ENCODE assay signal across 11 cellular contexts in genomic region chr13:21076265-21076653, GRCh38. TPM values are rescaled to one million over a fixed set of nuclear protein-coding genes. Genes with fewer than 3 reads are reported as not detected.
DNase-seq lines count a peak whose midpoint lies in the region; ATAC-seq, FAIRE-seq and TF ChIP-seq lines count a peak whose summit lies in the region.
"Had no signal": no experiment of that assay in that cellular context is flagged by ENCODE, and none has a peak within 500 bp of the region (broad histone marks: within the 10 kb centered on the region; RNA-seq: fewer than 3 reads in every experiment).

No MANE protein-coding gene starts in this region.

- H3K23me2 ChIP-seq in H1 (ENCODE audit: low read depth, low read length): no peaks in the 10 kb centered on the region; the same call in 1 of the 2 replicates

- H3K9me3 ChIP-seq in BLaER1 (no peaks in the 10 kb centered on the region), HUES64 (ENCODE audit: insufficient read depth, low read depth, low read length) (no peaks in the 10 kb centered on the region), H1 (ENCODE audit: insufficient read depth in 2 of 2, low read depth in 1 of 2, low read length in 1 of 2) (no peaks in the 10 kb centered on the region)
- H3K9me3 ChIP-seq: MG63 had no signal

- H2AFZ ChIP-seq in H1 (ENCODE audit: low read length): no peak overlapping the region

- no peaks in the 10 kb centered on the region for H3K79me2 ChIP-seq in H1 (ENCODE audit: control insufficient read depth in 1 of 2, insufficient read depth in 2 of 2, low read length in 2 of 2)

- H3K27me3 ChIP-seq in BLaER1: no peaks in the 10 kb centered on the region
- H3K27me3 ChIP-seq in HUES64 (ENCODE audit: insufficient read depth, low read length): no peaks in the 10 kb centered on the region
- H3K27me3 ChIP-seq in H1 (replicated peaks in 1 of 4; ENCODE audit: control insufficient read depth in 3 of 4, extremely low read depth in 1 of 4, insufficient read depth in 3 of 4, low read length in 3 of 4): no peaks in the 10 kb centered on the region; a peak in 1 of 7 replicates
- H3K27me3 ChIP-seq: MG63 had no signal

- WGBS in HUES64: 79% methylated on average over 16 of the region's 17 CpGs
- 65% methylated on average over 9 of the region's 17 CpGs; no CpG with 5 or more reads in 1 of the 2 experiments for WGBS in H1 (ENCODE audit: extremely low coverage in 1 of 2, insufficient coverage in 1 of 2, insufficient read length in 1 of 2, insufficient replicate concordance in 2 of 2, low coverage in 1 of 2, low lambda C conversion rate in 2 of 2, missing lambda C conversion rate in 1 of 2), 2 experiments

- H2AK5ac ChIP-seq in H1 (ENCODE audit: low read depth, low read length): no peak overlapping the region

- H4K8ac ChIP-seq in H1 (ENCODE audit: extremely low read depth, insufficient read depth, low read length): no peak overlapping the region; the same call in 1 of the 2 replicates

- H3K9me3 Mint-ChIP-seq in progenitor cell of endocrine pancreas (ENCODE audit: low read depth): no peaks in the 10 kb centered on the region

- H2BK12ac ChIP-seq in H1 (ENCODE audit: low read depth, low read length): no peak overlapping the region

- no peak for TF ChIP-seq EP300 in H1 (IDR thresholded peaks at IDR 0.05; ENCODE audit: borderline replicate concordance in 1 of 2, low read depth in 2 of 2, low read length in 2 of 2)

- H3K4me1 Mint-ChIP-seq in progenitor cell of endocrine pancreas (ENCODE audit: low read depth): peaks cover 5% of the 10 kb centered on the region

- H3K56ac ChIP-seq in H1 (replicated peaks; ENCODE audit: insufficient read length, low read depth, low read length): no peak overlapping the region

- H3K14ac ChIP-seq in H1 (ENCODE audit: insufficient read length): no peak overlapping the region

- no peaks in the 10 kb centered on the region for H3K36me3 Mint-ChIP-seq in progenitor cell of endocrine pancreas (ENCODE audit: insufficient read depth)

- H3K4me1 ChIP-seq in BLaER1 (peaks cover 31% of the 10 kb centered on the region), HUES64 (ENCODE audit: insufficient read depth, low read length) (peaks cover 8% of the 10 kb centered on the region; the same call in 1 of the 2 replicates), H1 (replicated peaks in 1 of 4; ENCODE audit: control insufficient read depth in 3 of 4, insufficient read depth in 4 of 4, low read length in 3 of 4) (peaks cover 3 to 9% (median 5%) of the 10 kb centered on the region in 4 experiments; a peak in 5 of 7 replicates)

- no peaks in the 10 kb centered on the region for H3K36me3 ChIP-seq in BLaER1
- no peaks in the 10 kb centered on the region for H3K36me3 ChIP-seq in HUES64 (ENCODE audit: insufficient read depth, low read length)
- H3K36me3 ChIP-seq in H1 (ENCODE audit: control insufficient read depth in 2 of 4, insufficient read depth in 4 of 4, low read length in 3 of 4): no peaks in the 10 kb centered on the region
- H3K36me3 ChIP-seq: MG63 had no signal

- TF ChIP-seq RAD21 in H1 (IDR thresholded peaks at IDR 0.05 in 1 of 2, conservative IDR thresholded peaks at IDR 0.05 in 1 of 2; ENCODE audit: low read depth in 2 of 2, low read length in 2 of 2): no peak

- H2BK20ac ChIP-seq in H1 (ENCODE audit: low read length): no peak overlapping the region

- TF ChIP-seq CTCF in H1 (IDR thresholded peaks at IDR 0.05; ENCODE audit: control extremely low read depth in 1 of 3, insufficient read depth in 1 of 3, low read depth in 1 of 3, low read length in 3 of 3) (no peak), progenitor cell of endocrine pancreas (IDR thresholded peaks at IDR 0.05; ENCODE audit: unreplicated experiment) (no peak)

- H3K18ac ChIP-seq in H1 (ENCODE audit: extremely low read depth, low read length): no peak overlapping the region

- peak overlapping the region; percentile 46; the same call in 1 of the 2 replicates for H3K4me2 ChIP-seq in BLaER1
- peak overlapping the region; percentile 9 to 83; a peak in 3 of 4 replicates for H3K4me2 ChIP-seq in H1 (ENCODE audit: insufficient read depth in 1 of 2, low read depth in 2 of 2, low read length in 2 of 2)

- H3K9ac ChIP-seq in BLaER1: no peak overlapping the region; the same call in 1 of the 2 replicates
- no peak overlapping the region for H3K9ac ChIP-seq in HUES64 (ENCODE audit: low read depth, low read length)
- H3K9ac ChIP-seq in H1 (replicated peaks in 1 of 4; ENCODE audit: extremely low read depth in 1 of 4, low read depth in 3 of 4, low read length in 3 of 4): no peak overlapping the region

- H3K4ac ChIP-seq in H1 (replicated peaks; ENCODE audit: insufficient read length, low read depth, low read length): no peak overlapping the region

- no peak for FAIRE-seq in H1 (lab: Jason Lieb, UNC)
- FAIRE-seq: TTC549 had no signal

- H2BK15ac ChIP-seq in H1 (ENCODE audit: low read length): no peak overlapping the region

- POLR2A ChIA-PET in H1 (lab: Charles Lee; ENCODE audit: partially characterized antibody): interaction anchor here (1.6 to 6.4 kb wide), 2 partner anchors 15 to 35 kb away, joined by 4 to 45 read pairs; partner anchors contain the start of gene LATS2

- no peaks in the 10 kb centered on the region for H3K79me1 ChIP-seq in H1 (ENCODE audit: low read depth, low read length)

- peak in 1 of 2 experiments; percentile 54 for DNase-seq in H1 (ENCODE audit: low read depth in 1 of 2, low spot score in 2 of 2)
- no peak for DNase-seq in progenitor cell of endocrine pancreas (ENCODE audit: low spot score, unreplicated experiment)
- DNase-seq in GM19238 (ENCODE audit: insufficient read length, low spot score): no peak
- DNase-seq: GOT3, MG63 had no signal

- CTCF ChIA-PET in H1 (lab: Charles Lee; ENCODE audit: partially characterized antibody): no interaction called here

- no peak overlapping the region for H3K27ac ChIP-seq in BLaER1
- no peak overlapping the region for H3K27ac ChIP-seq in HUES64 (ENCODE audit: low read depth, low read length)
- H3K27ac ChIP-seq in H1 (ENCODE audit: low read depth, low read length): no peak overlapping the region

- no peak for ATAC-seq in GM21528 (IDR thresholded peaks at IDR 0.05; ENCODE audit: low FRiP score, unreplicated experiment)
- no peak for ATAC-seq in HG03108 (IDR thresholded peaks at IDR 0.05; ENCODE audit: unreplicated experiment)
- ATAC-seq in GM19397 (IDR thresholded peaks at IDR 0.05; ENCODE audit: unreplicated experiment): no peak

- H2BK120ac ChIP-seq in H1 (replicated peaks; ENCODE audit: low read depth, low read length): no peak overlapping the region

- TF ChIP-seq POLR2A in H1 (IDR thresholded peaks at IDR 0.05; ENCODE audit: control extremely low read depth in 1 of 2, low read depth in 2 of 2, low read length in 2 of 2): no peak

- H3K23ac ChIP-seq in H1 (ENCODE audit: insufficient read length): no peak overlapping the region

- peaks cover 33% of the 10 kb centered on the region for H3K27me3 Mint-ChIP-seq in progenitor cell of endocrine pancreas

- H4K5ac ChIP-seq in H1 (ENCODE audit: insufficient read length, low read depth, low read length): no peak overlapping the region

- no peaks in the 10 kb centered on the region for H4K20me1 ChIP-seq in BLaER1
- no peaks in the 10 kb centered on the region for H4K20me1 ChIP-seq in H1 (replicated peaks in 1 of 2; ENCODE audit: control insufficient read depth in 1 of 2, insufficient read depth in 2 of 2, low read length in 2 of 2)

- H3K4me3 ChIP-seq in BLaER1 (peak overlapping the region; percentile 50), HUES64 (ENCODE audit: low read length) (peak overlapping the region; percentile 32; the same call in 1 of the 2 replicates), H1 (ENCODE audit: extremely low read depth in 1 of 4, insufficient read depth in 2 of 4, low read depth in 3 of 4, low read length in 4 of 4) (peak overlapping the region in 2 of 4 experiments; percentile 43 to 67; a peak in 3 of 8 replicates)
- H3K4me3 ChIP-seq: MG63 had no signal

- H3K4me3 Mint-ChIP-seq in progenitor cell of endocrine pancreas (ENCODE audit: low read depth): peak overlapping the region; percentile 38

- no peak overlapping the region for H4K91ac ChIP-seq in H1 (replicated peaks; ENCODE audit: insufficient read length, low read length)

- no peak overlapping the region for H3K27ac Mint-ChIP-seq in progenitor cell of endocrine pancreas

- no peak overlapping the region for H2BK5ac ChIP-seq in H1 (ENCODE audit: low read depth, low read length)

TF ChIP-seq in H1, 55 proteins besides CTCF, POLR2A, EP300 and RAD21:
- TF ChIP-seq TAF7 (optimal IDR thresholded peaks at IDR 0.05; ENCODE audit: borderline replicate concordance, low read depth, low read length) (no peak), MAX (IDR thresholded peaks at IDR 0.05) (peak; percentile 86), JUN (IDR thresholded peaks at IDR 0.05; ENCODE audit: low read depth, low read length) (no peak), E2F6 (IDR thresholded peaks at IDR 0.05) (peak; percentile 71; the same call in 1 of the 2 replicates), YY1 (IDR thresholded peaks at IDR 0.05; ENCODE audit: low read depth, low read length) (no peak)

RNA-seq across cellular contexts. Expression of gene LATS2, which starts 14.9 kb away (rescaled TPM):
- polyA plus RNA-seq in HUES64 (2013, experiment 1 of 2): 10.7 TPM
- 12.2 TPM for polyA plus RNA-seq in HUES64 (2013, experiment 2 of 2)
- 26.2 and 26.5 TPM in 2 replicates for total RNA-seq in H1 (2021; fragmentation: NEBNext Ultra II Directional; extraction: Animal tissue kit (Norgen Biotek cat#: 25700))
- 8.3 and 10.8 TPM in 2 replicates for polyA plus RNA-seq in H1 (2011; rRNA removed)
- 10.7 TPM for polyA plus RNA-seq in H1 (2011; cell fraction: cytosol; rRNA removed)
- polyA plus RNA-seq in H1 (2011; cell fraction: nucleus; rRNA removed): 17.0 TPM
- 10.4 to 14.1 TPM (median 13.4 TPM) in 4 replicates for polyA plus RNA-seq in H1 (2012, experiment 1 of 2)
- polyA plus RNA-seq in H1 (2012, experiment 2 of 2): 4.8 TPM
- polyA plus RNA-seq in H1 (2013, experiment 1 of 2): 8.5 TPM
- 8.7 TPM for polyA plus RNA-seq in H1 (2013, experiment 2 of 2)
- 11.9 and 13.9 TPM in 2 replicates for polyA minus RNA-seq in H1 (2011; rRNA and poly(A)+ RNA removed)
- 15.9 TPM for polyA minus RNA-seq in H1 (2011; cell fraction: cytosol; rRNA and poly(A)+ RNA removed)
- polyA minus RNA-seq in H1 (2011; cell fraction: nucleus; rRNA and poly(A)+ RNA removed): 15.9 TPM
- 13.2 and 15.2 TPM in 2 replicates for total RNA-seq in progenitor cell of endocrine pancreas
